ENCODE assay signal across 20 cellular contexts in genomic region chr1:167431909-167432650, GRCh38.
DNase-seq lines count a peak whose midpoint lies in the region; ATAC-seq and TF ChIP-seq lines count a peak whose summit lies in the region.
"Had no signal": no experiment of that assay in that cellular context is flagged by ENCODE, and none has a peak within 500 bp of the region (broad histone marks: within the 10 kb centered on the region; RNA-seq: fewer than 3 reads in every experiment).

No MANE protein-coding gene starts in this region.

- H3K36me3 Mint-ChIP-seq in CD4-positive, alpha-beta memory T cell = peaks cover 47 to 74% of the 10 kb centered on the region in 2 donors
- peaks cover 0 to 5% (median 0%) of the 10 kb centered on the region in 3 experiments; a peak in 3 of 7 replicates for H3K36me3 Mint-ChIP-seq in H9 (ENCODE audit: insufficient read depth in 1 of 3, low read depth in 3 of 3)
- peaks cover 78% of the 10 kb centered on the region for H3K36me3 Mint-ChIP-seq in activated CD8-positive, alpha-beta T cell treated with anti-CD3 and anti-CD28 coated beads, Interleukin-2, amount 10 ng/mL, durations not matched to agents 7 days and 5 days (ENCODE audit: low read depth)
- no peaks in the 10 kb centered on the region for H3K36me3 Mint-ChIP-seq in naive B cell

- H3K27me3 Mint-ChIP-seq in CD4-positive, alpha-beta memory T cell = no peaks in the 10 kb centered on the region
- peaks cover 13% of the 10 kb centered on the region for H3K27me3 Mint-ChIP-seq in H9 (ENCODE audit: low read depth)
- H3K27me3 Mint-ChIP-seq in activated CD8-positive, alpha-beta T cell treated with anti-CD3 and anti-CD28 coated beads, Interleukin-2, amount 10 ng/mL, durations not matched to agents 7 days and 5 days (ENCODE audit: low read depth) = no peaks in the 10 kb centered on the region
- peaks cover 4 to 12% (median 8%) of the 10 kb centered on the region in 3 donors for H3K27me3 Mint-ChIP-seq in naive B cell

- H2BK120ac ChIP-seq in H9 (ENCODE audit: low read depth, low read length, poor library complexity, severe bottlenecking) = no peak overlapping the region

- dilution Hi-C loops in mammary epithelial cell (cut with HindIII; ENCODE audit: low sequenced_read_pairs) = loop anchor here (5.0 to 25.0 kb wide), 3 partner anchors 60 to 370 kb away; no protein-coding TSS in a partner anchor

- no peak overlapping the region for H2BK15ac ChIP-seq in H9 (ENCODE audit: low read depth, low read length)

- H3K4ac ChIP-seq in H9 (ENCODE audit: low read depth, low read length) = no peak overlapping the region

- no peaks in the 10 kb centered on the region for H3K27me3 ChIP-seq in CD4-positive, alpha-beta memory T cell (ENCODE audit: insufficient read depth, low read length)
- H3K27me3 ChIP-seq in H9 (ENCODE audit: insufficient read depth, low read length) = no peaks in the 10 kb centered on the region
- no peaks in the 10 kb centered on the region for H3K27me3 ChIP-seq in mammary epithelial cell (ENCODE audit: insufficient read depth, low read length)
- H3K27me3 ChIP-seq: adrenal gland, BE2C, heart left ventricle, upper lobe of left lung had no signal

- H3K79me1 ChIP-seq in H9 (ENCODE audit: insufficient read depth, low read depth, low read length, poor library complexity, severe bottlenecking) = no peaks in the 10 kb centered on the region

- H3K14ac ChIP-seq in H9 (ENCODE audit: insufficient read depth, low read length) = 0 out of 2 replicates have a peak overlapping the region, but pooled peaks have one; percentile 43

- H3K4me1 ChIP-seq in CD4-positive, alpha-beta memory T cell (ENCODE audit: insufficient read depth, low read length) = peaks cover 71% of the 10 kb centered on the region
- H3K4me1 ChIP-seq in H9 (ENCODE audit: insufficient read depth, low read length) = peaks cover 5% of the 10 kb centered on the region
- H3K4me1 ChIP-seq in mammary epithelial cell (ENCODE audit: insufficient read depth, low read length) = no peaks in the 10 kb centered on the region
- H3K4me1 ChIP-seq: BE2C had no signal

- POLR2A ChIA-PET in CD4-positive, alpha-beta memory T cell (lab: Charles Lee; ENCODE audit: partially characterized antibody) = interaction anchor here (0.9 to 2.9 kb wide), 4 partner anchors 11 to 121 kb away, joined by 3 to 8 read pairs (median 3); partner anchors contain the start of gene CREG1
- POLR2A ChIA-PET in activated CD8-positive, alpha-beta T cell treated with anti-CD3 and anti-CD28 coated beads, Interleukin-2, amount 10 ng/mL, durations not matched to agents 7 days and 5 days (lab: Charles Lee) = no interaction called here

- no TSS peak for BruUV-seq in mammary epithelial cell (replicated peaks; lab: Mats Ljungman, UMichigan)

- H4K8ac ChIP-seq in H9 (replicated peaks; ENCODE audit: insufficient read length, low read depth, low read length) = no peak overlapping the region

- H4K20me1 ChIP-seq in H9 (ENCODE audit: control insufficient read depth, insufficient read depth, insufficient read length) (peaks cover 3% of the 10 kb centered on the region), mammary epithelial cell (ENCODE audit: insufficient read depth, low read length) (no peaks in the 10 kb centered on the region)

- peaks cover 62% of the 10 kb centered on the region for H3K36me3 ChIP-seq in CD4-positive, alpha-beta memory T cell (ENCODE audit: insufficient read depth, low read length)
- no peaks in the 10 kb centered on the region for H3K36me3 ChIP-seq in mammary epithelial cell (ENCODE audit: insufficient read depth, low read length)
- H3K36me3 ChIP-seq: adrenal gland, BE2C, heart left ventricle, upper lobe of left lung had no signal

- H3K79me2 ChIP-seq in H9 (ENCODE audit: insufficient read depth, low read length) (no peaks in the 10 kb centered on the region), mammary epithelial cell (ENCODE audit: insufficient read depth, low read length) (no peaks in the 10 kb centered on the region)

- H3K9me3 Mint-ChIP-seq in CD4-positive, alpha-beta memory T cell = peaks cover 0 to 2% (median 0%) of the 10 kb centered on the region in 8 donors
- peaks cover 0 to 4% of the 10 kb centered on the region in 2 experiments; a peak in 3 of 5 replicates for H3K9me3 Mint-ChIP-seq in H9
- H3K9me3 Mint-ChIP-seq in activated CD8-positive, alpha-beta T cell treated with anti-CD3 and anti-CD28 coated beads, Interleukin-2, amount 10 ng/mL, durations not matched to agents 7 days and 5 days (ENCODE audit: insufficient read depth) = no peaks in the 10 kb centered on the region
- H3K9me3 Mint-ChIP-seq in naive B cell = no peaks in the 10 kb centered on the region

- no peak overlapping the region for H3K4me3 ChIP-seq in CD4-positive, alpha-beta memory T cell (ENCODE audit: low read length in 2 of 2)
- H3K4me3 ChIP-seq in mammary epithelial cell (replicated peaks in 1 of 3; ENCODE audit: insufficient read depth in 1 of 3, low read depth in 2 of 3, low read length in 3 of 3) = no peak overlapping the region
- H3K4me3 ChIP-seq: adrenal gland, heart left ventricle, upper lobe of left lung had no signal

- ATAC-seq in activated CD8-positive, alpha-beta T cell treated with anti-CD3 and anti-CD28 coated beads, Interleukin-2, amount 10 ng/mL, durations not matched to agents 7 days and 5 days = no peak
- ATAC-seq in naive B cell (ENCODE audit: low read depth in 2 of 2) (peak; percentile 66 to 73), GM18861 (IDR thresholded peaks at IDR 0.05; ENCODE audit: unreplicated experiment) (no peak)

- DNase-seq in CD4-positive, alpha-beta memory T cell = no peak
- no peak for DNase-seq in H9
- no peak for DNase-seq in activated CD8-positive, alpha-beta T cell treated with anti-CD3 and anti-CD28 coated beads, Interleukin-2, amount 10 ng/mL, durations not matched to agents 7 days and 5 days
- DNase-seq in naive B cell = no peak
- DNase-seq in mammary epithelial cell = no peak
- DNase-seq in putamen (ENCODE audit: low spot score) = no peak
- no peak for DNase-seq in C1 segment of cervical spinal cord (lab: John Stamatoyannopoulos, UW)
- DNase-seq: activated CD8-positive, alpha-beta memory T cell treated with anti-CD3 and anti-CD28 coated beads, Interleukin-2, amount 50 U/mL, for 4 hours; adrenal gland; BE2C; effector CD4-positive, alpha-beta T cell; HCEC 1CT; heart left ventricle; NCI-H1694 treated with DMSO at 0.1 percent for 48 hours; NCI-H446 treated with DMSO at 0.1 percent for 48 hours; SHP77 treated with DMSO at 0.1 percent for 48 hours; stimulated activated naive CD4-positive, alpha-beta T cell; upper lobe of left lung had no signal

- H3K9ac ChIP-seq in H9 (ENCODE audit: extremely low read depth, insufficient read length, low read length) = no peak overlapping the region
- no peak overlapping the region for H3K9ac ChIP-seq in mammary epithelial cell (ENCODE audit: insufficient read depth, low read length)

- H3K4me3 Mint-ChIP-seq in CD4-positive, alpha-beta memory T cell = no peak overlapping the region
- H3K4me3 Mint-ChIP-seq in H9 = no peak overlapping the region
- H3K4me3 Mint-ChIP-seq in activated CD8-positive, alpha-beta T cell treated with anti-CD3 and anti-CD28 coated beads, Interleukin-2, amount 10 ng/mL, durations not matched to agents 7 days and 5 days = no peak overlapping the region
- peak overlapping the region in 4 of 8 donors; percentile 6 to 44 (median 22) for H3K4me3 Mint-ChIP-seq in naive B cell
- H3K4me3 Mint-ChIP-seq: neural crest cell had no signal

- no peak overlapping the region for H3K23ac ChIP-seq in H9 (ENCODE audit: insufficient read length, low read depth, low read length)

- no peak overlapping the region for H2BK12ac ChIP-seq in H9 (ENCODE audit: insufficient read length, low read depth, low read length)

- H3K9me3 ChIP-seq in CD4-positive, alpha-beta memory T cell (ENCODE audit: control insufficient read depth in 1 of 2, low read length in 2 of 2) = no peaks in the 10 kb centered on the region
- no peaks in the 10 kb centered on the region for H3K9me3 ChIP-seq in H9 (ENCODE audit: control insufficient read depth, low read depth, low read length)
- no peaks in the 10 kb centered on the region for H3K9me3 ChIP-seq in mammary epithelial cell (replicated peaks; ENCODE audit: insufficient read depth, low read length)
- H3K9me3 ChIP-seq: adrenal gland, BE2C, heart left ventricle, upper lobe of left lung had no signal

- H3K18ac ChIP-seq in H9 (ENCODE audit: insufficient read length, low read depth, low read length) = peak overlapping the region; percentile 38

- WGBS in H9 (ENCODE audit: extremely low coverage, insufficient read length, low lambda C conversion rate) = no CpG with 5 or more reads among the region's 8 CpGs
- WGBS in mammary epithelial cell (ENCODE audit: low coverage, missing lambda C conversion rate) = 91% methylated on average over 6 of the region's 8 CpGs

- H4K91ac ChIP-seq in H9 (ENCODE audit: insufficient read length, low read depth, low read length) = no peak overlapping the region

- TF ChIP-seq CTCF in H9 (conservative IDR thresholded peaks at IDR 0.05) = no peak
- TF ChIP-seq CTCF in mammary epithelial cell (conservative IDR thresholded peaks at IDR 0.05 in 1 of 2, IDR thresholded peaks at IDR 0.05 in 1 of 2; ENCODE audit: extremely low read depth in 1 of 2, insufficient read depth in 1 of 2, low read depth in 1 of 2, low read length in 2 of 2) = no peak

- no peak overlapping the region for H3T11ph ChIP-seq in H9 (ENCODE audit: low read length)

- in situ Hi-C loops in mammary epithelial cell (cut with MboI; ENCODE audit: low sequenced_read_pairs in 2 of 2) = loop anchor here in 1 of 2 donors (25.0 kb wide), 1 partner anchor 520 kb away; no protein-coding TSS in a partner anchor

- no peak overlapping the region for H2AK5ac ChIP-seq in H9 (ENCODE audit: insufficient read length, low read length)

- intact Hi-C loops in CD4-positive, alpha-beta memory T cell (cut with micrococcal nuclease) = no loop called here
- intact Hi-C loops in mammary epithelial cell (cut with micrococcal nuclease) = no loop called here

- no peak overlapping the region for H2BK20ac ChIP-seq in H9 (ENCODE audit: low read depth, low read length, poor library complexity, severe bottlenecking)

- H2BK5ac ChIP-seq in H9 (ENCODE audit: insufficient read length, low read length) = no peak overlapping the region

- H3K27ac Mint-ChIP-seq in CD4-positive, alpha-beta memory T cell = peak overlapping the region in 5 of 7 donors; percentile 24 to 75 (median 32)
- H3K27ac Mint-ChIP-seq in H9 (peak overlapping the region in 1 of 3 experiments; percentile 82; a peak in 2 of 7 replicates), naive B cell (peak overlapping the region in 4 of 6 donors; percentile 15 to 89 (median 52))
- peak overlapping the region; percentile 39 for H3K27ac Mint-ChIP-seq in activated CD8-positive, alpha-beta T cell treated with anti-CD3 and anti-CD28 coated beads, Interleukin-2, amount 10 ng/mL, durations not matched to agents 7 days and 5 days

- H2AFZ ChIP-seq in H9 (ENCODE audit: low read length) = no peak overlapping the region
- no peak overlapping the region for H2AFZ ChIP-seq in mammary epithelial cell (ENCODE audit: low read depth, low read length)

- H3K23me2 ChIP-seq in H9 (ENCODE audit: insufficient read length, low read depth, low read length, poor library complexity, severe bottlenecking) = no peaks in the 10 kb centered on the region

- no peak overlapping the region for H3K27ac ChIP-seq in CD4-positive, alpha-beta memory T cell (ENCODE audit: low read depth, low read length)
- no peak overlapping the region for H3K27ac ChIP-seq in H9 (ENCODE audit: insufficient read length, low read depth, low read length)
- H3K27ac ChIP-seq in mammary epithelial cell (ENCODE audit: insufficient read depth, low read depth, low read length) = no peak overlapping the region
- H3K27ac ChIP-seq: adrenal gland, upper lobe of left lung had no signal

- no peak overlapping the region for H4K5ac ChIP-seq in H9 (ENCODE audit: insufficient read length, low read depth, low read length)

- no peak overlapping the region for H3K56ac ChIP-seq in H9 (ENCODE audit: insufficient read length, low read depth, low read length)

- no peak overlapping the region for H3K4me2 ChIP-seq in H9 (ENCODE audit: insufficient read depth, insufficient read length, low read length)
- H3K4me2 ChIP-seq in mammary epithelial cell (ENCODE audit: insufficient read depth, low read depth, low read length) = no peak overlapping the region

- peaks cover 39 to 66% (median 48%) of the 10 kb centered on the region in 4 donors for H3K4me1 Mint-ChIP-seq in CD4-positive, alpha-beta memory T cell
- H3K4me1 Mint-ChIP-seq in H9 (peaks cover 51 to 52% of the 10 kb centered on the region in 2 experiments), naive B cell (peaks cover 27 to 44% (median 30%) of the 10 kb centered on the region in 3 donors)
- peaks cover 58% of the 10 kb centered on the region for H3K4me1 Mint-ChIP-seq in activated CD8-positive, alpha-beta T cell treated with anti-CD3 and anti-CD28 coated beads, Interleukin-2, amount 10 ng/mL, durations not matched to agents 7 days and 5 days (ENCODE audit: low read depth)

- CTCF ChIA-PET in CD4-positive, alpha-beta memory T cell (lab: Charles Lee; ENCODE audit: partially characterized antibody) = interaction anchor here (1.8 to 3.3 kb wide), 3 partner anchors 10 to 164 kb away, joined by 6 to 15 read pairs (median 13); no protein-coding TSS in a partner anchor
- CTCF ChIA-PET in activated CD8-positive, alpha-beta T cell treated with anti-CD3 and anti-CD28 coated beads, Interleukin-2, amount 10 ng/mL, durations not matched to agents 7 days and 5 days (lab: Charles Lee) = interaction anchor here (1.1 to 2.2 kb wide), 4 partner anchors 9 to 108 kb away, joined by 4 to 8 read pairs (median 6); no protein-coding TSS in a partner anchor
- CTCF ChIA-PET in mammary epithelial cell (lab: Charles Lee; ENCODE audit: low non-redundant PET) = no interaction called here

Comparison
In these comparisons a context has a peak if more than half of its experiments do, and no peak if none do; other contexts are left out.
1. ATAC-seq: peak in naive B cell (2 of 2); none in activated CD8-positive, alpha-beta T cell treated with anti-CD3 and anti-CD28 coated beads, Interleukin-2, amount 10 ng/mL, durations not matched to agents 7 days and 5 days (single experiment) and GM18861 (single experiment).